In genomic region chr11:72122607-72123006, GRCh38 we compare ENCODE assay signal across 39 cellular contexts. TPM values are rescaled to one million over a fixed set of nuclear protein-coding genes. Genes with fewer than 3 reads are reported as not detected.
"Had no signal": no experiment of that assay in that cellular context is flagged by ENCODE, and none has a peak within 500 bp of the region (broad histone marks: within the 10 kb centered on the region; RNA-seq: fewer than 3 reads in every experiment).

No MANE protein-coding gene starts in this region.

- H3K27ac ChIP-seq: body of pancreas, brain microvascular endothelial cell, breast epithelium, WERI-Rb-1 had no signal

- H3K4me1 Mint-ChIP-seq: activated CD4-positive, alpha-beta memory T cell treated with anti-CD3 and anti-CD28 coated beads, Interleukin-2, amount 10 ng/mL, durations not matched to agents 7 days and 5 days; activated CD4-positive, alpha-beta T cell treated with anti-CD3 and anti-CD28 coated beads for 36 hours; activated naive CD8-positive, alpha-beta T cell treated with anti-CD3 and anti-CD28 coated beads for 36 hours; WTC11 had no signal

- H3K9me3 Mint-ChIP-seq: activated naive CD4-positive, alpha-beta T cell treated with anti-CD3 and anti-CD28 coated beads for 36 hours; activated naive CD8-positive, alpha-beta T cell treated with anti-CD3 and anti-CD28 coated beads for 36 hours had no signal

- H3K36me3 ChIP-seq: adrenal gland, brain microvascular endothelial cell, breast epithelium, WERI-Rb-1 had no signal

- H3K4me1 ChIP-seq: breast epithelium had no signal

- H3K4me3 ChIP-seq: adrenal gland, body of pancreas, breast epithelium had no signal

- H3K27me3 ChIP-seq: adrenal gland, body of pancreas, brain microvascular endothelial cell, breast epithelium had no signal

- H3K27ac Mint-ChIP-seq: activated CD4-positive, alpha-beta memory T cell treated with anti-CD3 and anti-CD28 coated beads, Interleukin-2, amount 10 ng/mL, durations not matched to agents 7 days and 5 days; activated CD4-positive, alpha-beta T cell treated with anti-CD3 and anti-CD28 coated beads for 36 hours; activated CD4-positive, alpha-beta T cell treated with anti-CD3 and anti-CD28 coated beads, Interleukin-2, amount 10 ng/mL, durations not matched to agents 7 days and 5 days; activated CD8-positive, alpha-beta memory T cell treated with anti-CD3 and anti-CD28 coated beads, Interleukin-2, amount 10 ng/mL, durations not matched to agents 7 days and 5 days; activated CD8-positive, alpha-beta T cell treated with anti-CD3 and anti-CD28 coated beads, Interleukin-2, amount 10 ng/mL, durations not matched to agents 7 days and 5 days; activated naive CD4-positive, alpha-beta T cell treated with anti-CD3 and anti-CD28 coated beads for 36 hours; activated naive CD4-positive, alpha-beta T cell treated with anti-CD3 and anti-CD28 coated beads, Interleukin-2, amount 50 U/mL, for 72 hours; activated naive CD8-positive, alpha-beta T cell treated with anti-CD3 and anti-CD28 coated beads for 36 hours; activated T-cell treated with anti-CD3 and anti-CD28 coated beads, Interleukin-2, amount 50 U/mL, for 24 hours; T-helper 1 cell treated with Interleukin-12 subunit alpha and Interleukin-12 subunit beta and Interleukin-4 antibody, amounts not matched to agents 30 μg/mL and 1 μg/mL, for 36 hours; T-helper 2 cell treated with Interferon-gamma antibody and Interleukin-4, amounts not matched to agents 5 μg/mL and 100 μg/mL, for 36 hours; WTC11 had no signal

- H3K9me3 ChIP-seq: adrenal gland, body of pancreas, breast epithelium had no signal

- DNase-seq: activated CD4-positive, alpha-beta memory T cell treated with anti-CD3 and anti-CD28 coated beads, Interleukin-2, amount 10 ng/mL, durations not matched to agents 7 days and 5 days; activated CD4-positive, alpha-beta T cell treated with anti-CD3 and anti-CD28 coated beads for 1 hour; activated CD4-positive, alpha-beta T cell treated with anti-CD3 and anti-CD28 coated beads for 36 hours; activated CD4-positive, alpha-beta T cell treated with anti-CD3 and anti-CD28 coated beads for 48 hours; activated CD4-positive, alpha-beta T cell treated with anti-CD3 and anti-CD28 coated beads, Interleukin-2, amount 10 ng/mL, durations not matched to agents 7 days and 5 days; activated CD4-positive, alpha-beta T cell treated with anti-CD3 and anti-CD28 coated beads, Interleukin-2, amount 50 U/mL, for 48 hours; activated CD4-positive, CD25-positive, alpha-beta regulatory T cell; activated CD8-positive, alpha-beta memory T cell treated with anti-CD3 and anti-CD28 coated beads for 24 hours; activated CD8-positive, alpha-beta memory T cell treated with anti-CD3 and anti-CD28 coated beads, Interleukin-2, amount 10 ng/mL, durations not matched to agents 7 days and 5 days; activated CD8-positive, alpha-beta memory T cell treated with anti-CD3 and anti-CD28 coated beads, Interleukin-2, amount 50 U/mL, for 48 hours; activated CD8-positive, alpha-beta T cell treated with anti-CD3 and anti-CD28 coated beads, Interleukin-2, amount 10 ng/mL, durations not matched to agents 7 days and 5 days; activated effector memory CD4-positive, alpha-beta T cell treated with anti-CD3 and anti-CD28 coated beads, Interleukin-2, amount 50 U/mL, for 16 hours; activated gamma-delta T cell treated with Interleukin-2 at 50 U/mL for 16 hours; activated naive CD4-positive, alpha-beta T cell; activated naive CD4-positive, alpha-beta T cell treated with anti-CD3 and anti-CD28 coated beads for 36 hours; activated naive CD4-positive, alpha-beta T cell treated with anti-CD3 and anti-CD28 coated beads, Interleukin-2, amount 50 U/mL, for 16 hours; activated naive CD8-positive, alpha-beta T cell treated with anti-CD3 and anti-CD28 coated beads for 36 hours; activated T-cell treated with anti-CD3 and anti-CD28 coated beads, Interleukin-2, amount 50 U/mL, for 24 hours; activated T-cell treated with anti-CD3 and anti-CD28 coated beads, Interleukin-2, amount 50 U/mL, for 48 hours; amniotic stem cell; aorta; body of pancreas; brain microvascular endothelial cell; central memory CD4-positive, alpha-beta T cell; T-helper 1 cell; T-helper 2 cell; T-helper 9 cell; WERI-Rb-1 had no signal

- FAIRE-seq: astrocyte, colon, TTC549 had no signal

- H3K4me3 Mint-ChIP-seq: activated CD4-positive, alpha-beta memory T cell treated with anti-CD3 and anti-CD28 coated beads, Interleukin-2, amount 10 ng/mL, durations not matched to agents 7 days and 5 days; activated CD4-positive, alpha-beta T cell treated with anti-CD3 and anti-CD28 coated beads for 36 hours; activated CD4-positive, alpha-beta T cell treated with anti-CD3 and anti-CD28 coated beads, Interleukin-2, amount 10 ng/mL, durations not matched to agents 7 days and 5 days; activated CD8-positive, alpha-beta memory T cell treated with anti-CD3 and anti-CD28 coated beads, Interleukin-2, amount 10 ng/mL, durations not matched to agents 7 days and 5 days; activated CD8-positive, alpha-beta T cell treated with anti-CD3 and anti-CD28 coated beads, Interleukin-2, amount 10 ng/mL, durations not matched to agents 7 days and 5 days; activated naive CD4-positive, alpha-beta T cell treated with anti-CD3 and anti-CD28 coated beads for 36 hours; activated naive CD8-positive, alpha-beta T cell treated with anti-CD3 and anti-CD28 coated beads for 36 hours; activated T-cell treated with anti-CD3 and anti-CD28 coated beads, Interleukin-2, amount 50 U/mL, for 24 hours; T-helper 1 cell treated with Interleukin-12 subunit alpha and Interleukin-12 subunit beta and Interleukin-4 antibody, amounts not matched to agents 30 μg/mL and 1 μg/mL, for 36 hours; T-helper 2 cell treated with Interferon-gamma antibody and Interleukin-4, amounts not matched to agents 5 μg/mL and 100 μg/mL, for 36 hours; WTC11 had no signal

RNA-seq across cellular contexts. Expression of gene FOLR3, which starts 12.9 kb away (rescaled TPM):
- total RNA-seq: activated CD4-positive, alpha-beta memory T cell treated with anti-CD3 and anti-CD28 coated beads, Interleukin-2, amount 10 ng/mL, durations not matched to agents 7 days and 5 days; activated CD4-positive, alpha-beta T cell treated with anti-CD3 and anti-CD28 coated beads for 36 hours; activated CD4-positive, alpha-beta T cell treated with anti-CD3 and anti-CD28 coated beads, Interleukin-2, amount 10 ng/mL, durations not matched to agents 7 days and 5 days; activated CD8-positive, alpha-beta memory T cell treated with anti-CD3 and anti-CD28 coated beads, Interleukin-2, amount 10 ng/mL, durations not matched to agents 7 days and 5 days; activated CD8-positive, alpha-beta T cell treated with anti-CD3 and anti-CD28 coated beads, Interleukin-2, amount 10 ng/mL, durations not matched to agents 7 days and 5 days; activated naive CD4-positive, alpha-beta T cell treated with anti-CD3 and anti-CD28 coated beads for 36 hours; activated naive CD4-positive, alpha-beta T cell treated with anti-CD3 and anti-CD28 coated beads, Interleukin-2, amount 50 U/mL, for 72 hours; activated naive CD8-positive, alpha-beta T cell treated with anti-CD3 and anti-CD28 coated beads for 36 hours; astrocyte; body of pancreas; cardiac septum; cerebellum; WTC11 had no signal

RNA-seq across cellular contexts. Expression of gene TOMT, which starts 16.9 kb away (rescaled TPM):
- total RNA-seq: activated CD4-positive, alpha-beta memory T cell treated with anti-CD3 and anti-CD28 coated beads, Interleukin-2, amount 10 ng/mL, durations not matched to agents 7 days and 5 days; activated CD4-positive, alpha-beta T cell treated with anti-CD3 and anti-CD28 coated beads for 36 hours; activated CD4-positive, alpha-beta T cell treated with anti-CD3 and anti-CD28 coated beads, Interleukin-2, amount 10 ng/mL, durations not matched to agents 7 days and 5 days; activated CD8-positive, alpha-beta T cell treated with anti-CD3 and anti-CD28 coated beads, Interleukin-2, amount 10 ng/mL, durations not matched to agents 7 days and 5 days; activated naive CD4-positive, alpha-beta T cell treated with anti-CD3 and anti-CD28 coated beads for 36 hours; activated naive CD4-positive, alpha-beta T cell treated with anti-CD3 and anti-CD28 coated beads, Interleukin-2, amount 50 U/mL, for 72 hours; activated naive CD8-positive, alpha-beta T cell treated with anti-CD3 and anti-CD28 coated beads for 36 hours; adrenal gland; aorta; astrocyte; body of pancreas; breast epithelium; cardiac septum; cerebellum; WTC11 had no signal
